16 cellular contexts compared by ENCODE assay signal in the genomic region with DNA sequence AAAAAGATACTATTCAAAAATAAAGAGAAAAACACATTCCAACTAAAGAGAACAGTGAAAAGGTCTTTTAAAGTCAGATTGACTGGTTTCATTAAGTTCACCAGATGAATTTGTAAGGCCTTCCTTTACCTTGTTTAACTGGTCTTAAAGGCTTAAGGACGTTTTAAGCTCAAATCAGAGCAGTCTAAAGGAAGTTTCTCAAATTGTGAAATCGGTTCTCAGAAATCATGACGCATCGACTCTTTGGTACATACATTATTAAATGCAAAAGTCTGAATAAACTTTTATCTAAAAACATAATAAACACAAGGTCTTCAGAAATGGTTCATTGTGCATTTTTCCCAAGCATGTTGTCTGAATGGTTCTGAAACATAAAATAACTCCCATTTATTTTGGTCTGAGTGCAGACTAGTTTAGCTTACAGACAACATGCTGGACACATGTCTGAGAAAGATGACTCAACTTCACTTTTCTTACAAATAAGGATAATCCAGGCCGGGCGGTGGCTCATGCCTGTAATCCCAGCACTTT.
"Had no signal": no experiment of that assay in that cellular context is flagged by ENCODE, and none has a peak within 500 bp of the region (broad histone marks: within the 10 kb centered on the region; RNA-seq: fewer than 3 reads in every experiment).

No MANE protein-coding gene starts in this region.

- H3K27ac Mint-ChIP-seq: dendritic cell treated with granulocyte-macrophage colony-stimulating factor and Interleukin-4, amounts not matched to agents 40 ng/mL and 50 ng/mL, for 4 days; effector memory CD8-positive, alpha-beta T cell; natural killer cell; type B pancreatic cell had no signal

- H3K36me3 ChIP-seq: gastrocnemius medialis, heart right ventricle had no signal

- H3K9me3 ChIP-seq: gastrocnemius medialis, heart right ventricle, mucosa of descending colon had no signal

- H3K4me3 Mint-ChIP-seq: dendritic cell treated with granulocyte-macrophage colony-stimulating factor and Interleukin-4, amounts not matched to agents 40 ng/mL and 50 ng/mL, for 4 days; effector memory CD8-positive, alpha-beta T cell; natural killer cell; neural crest cell; type B pancreatic cell had no signal

- H3K4me2 ChIP-seq: smooth muscle cell had no signal

- H3K27ac ChIP-seq: gastrocnemius medialis, heart right ventricle had no signal

- H3K36me3 Mint-ChIP-seq: natural killer cell, type B pancreatic cell had no signal

- H3K4me3 ChIP-seq: gastrocnemius medialis, heart right ventricle, mucosa of descending colon, smooth muscle cell had no signal

- H3K4me1 ChIP-seq: gastrocnemius medialis, heart right ventricle had no signal

- DNase-seq: effector memory CD8-positive, alpha-beta T cell; gastrocnemius medialis; heart right ventricle; hypothalamus; islet precursor cell; natural killer cell; posterior cingulate gyrus; right cardiac atrium; stimulated activated CD4-positive, alpha-beta T cell treated with anti-CD3 and anti-CD28 coated beads, Interleukin-2, amount 100 ng/mL, for 48 hours; stimulated activated naive CD4-positive, alpha-beta T cell treated with Interleukin-2 at 50 U/mL for 16 hours had no signal

- H3K4me1 Mint-ChIP-seq: natural killer cell, neural crest cell had no signal

- H3K9me3 Mint-ChIP-seq: dendritic cell treated with granulocyte-macrophage colony-stimulating factor and Interleukin-4, amounts not matched to agents 40 ng/mL and 50 ng/mL, for 4 days; effector memory CD8-positive, alpha-beta T cell; neural crest cell had no signal

- ATAC-seq: effector memory CD8-positive, alpha-beta T cell; gastrocnemius medialis; heart right ventricle; left lobe of liver; mucosa of descending colon; natural killer cell; right cardiac atrium had no signal

- H3K27me3 Mint-ChIP-seq: dendritic cell treated with granulocyte-macrophage colony-stimulating factor and Interleukin-4, amounts not matched to agents 40 ng/mL and 50 ng/mL, for 4 days; effector memory CD8-positive, alpha-beta T cell; type B pancreatic cell had no signal

- H3K27me3 ChIP-seq: gastrocnemius medialis, heart right ventricle had no signal
